ENCODE assay signal across 8 cellular contexts in the genomic region with DNA sequence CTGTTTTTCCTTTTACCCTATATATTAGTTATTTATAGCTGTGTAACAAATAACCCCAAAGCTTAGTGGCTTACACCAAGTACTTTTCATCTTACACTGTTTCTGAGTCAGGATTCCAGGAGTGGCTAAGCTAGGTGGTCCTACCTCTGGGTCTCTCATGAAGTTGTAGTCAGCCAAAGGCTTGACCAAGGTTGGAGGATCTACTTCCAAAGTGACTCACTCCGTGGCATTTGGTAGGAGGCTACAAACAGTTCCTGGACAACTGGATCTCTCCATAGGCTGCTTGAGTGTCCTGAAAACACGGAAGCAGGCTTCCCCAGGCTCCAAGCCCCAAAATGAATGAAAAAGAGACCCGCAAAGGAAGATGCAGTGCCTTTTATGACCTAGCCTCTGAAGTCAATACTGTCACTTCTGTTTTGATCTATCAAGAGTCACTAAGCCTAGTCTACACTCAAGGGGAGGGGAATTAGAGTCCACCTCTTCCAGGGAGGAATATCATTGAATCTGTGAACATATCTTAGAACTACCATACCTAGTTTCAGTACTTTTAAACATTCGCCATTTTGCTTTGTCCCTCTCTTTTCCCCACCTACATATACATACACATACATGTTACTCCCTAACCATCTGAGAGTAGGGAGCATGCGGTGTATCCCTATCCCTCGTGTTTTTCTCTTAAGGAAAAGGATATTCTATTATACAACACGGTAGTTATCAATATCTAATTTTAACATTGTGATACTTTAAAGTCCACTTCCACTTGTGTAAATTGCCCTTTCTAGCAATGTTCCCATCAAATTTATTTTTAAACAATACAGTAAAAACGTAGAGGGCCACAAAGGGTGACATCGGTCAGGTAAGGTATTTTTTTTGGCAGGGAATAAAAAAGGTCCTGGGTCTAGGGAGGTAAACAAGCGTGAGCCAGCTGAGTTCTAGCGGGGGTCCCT.
DNase-seq lines count a peak whose midpoint lies in the region; ATAC-seq and TF ChIP-seq lines count a peak whose summit lies in the region.

No MANE protein-coding gene starts in this region.

- H3K9ac ChIP-seq in HUES64 (ENCODE audit: low read depth, low read length): peak overlapping the region; percentile 97
- peak overlapping the region; percentile 81 for H3K9ac ChIP-seq in trophoblast cell (ENCODE audit: low read length)

- ATAC-seq in foreskin keratinocyte: peak; percentile 16

- no peak overlapping the region for H4K8ac ChIP-seq in trophoblast cell (ENCODE audit: low read depth, low read length)

- no peak overlapping the region for H3K18ac ChIP-seq in trophoblast cell (ENCODE audit: low read length)

- H2AFZ ChIP-seq in trophoblast cell (ENCODE audit: insufficient read depth, low read length, poor library complexity): no peak overlapping the region

- H2AK5ac ChIP-seq in trophoblast cell (ENCODE audit: low read length): no peak overlapping the region

- H3K4me3 ChIP-seq in HUES64 (ENCODE audit: low read length) (peak overlapping the region; percentile 99), WERI-Rb-1 (ENCODE audit: low read depth, low read length) (peak overlapping the region; percentile 93), trophoblast cell (ENCODE audit: low read depth, low read length) (peak overlapping the region; percentile 89)

- WGBS in HUES64: 30% methylated on average over 9 of the region's 11 CpGs
- no CpG with 5 or more reads among the region's 11 CpGs for WGBS in trophoblast cell (ENCODE audit: extremely low coverage, insufficient coverage, insufficient read length)

- TF ChIP-seq CTCF in WERI-Rb-1 (IDR thresholded peaks at IDR 0.05; ENCODE audit: low read depth, low read length): no peak
- no peak for TF ChIP-seq CTCF in foreskin keratinocyte (conservative IDR thresholded peaks at IDR 0.05)

- H3K27me3 ChIP-seq in HUES64 (ENCODE audit: insufficient read depth, low read length): no peaks in the 10 kb centered on the region
- no peaks in the 10 kb centered on the region for H3K27me3 ChIP-seq in WERI-Rb-1 (ENCODE audit: insufficient read depth, low read depth, severe bottlenecking)
- H3K27me3 ChIP-seq in foreskin keratinocyte: no peaks in the 10 kb centered on the region
- H3K27me3 ChIP-seq in trophoblast cell (ENCODE audit: insufficient read depth, low read length): no peaks in the 10 kb centered on the region

- H3K9me3 ChIP-seq in HUES64 (ENCODE audit: insufficient read depth, low read depth, low read length) (no peaks in the 10 kb centered on the region), WERI-Rb-1 (ENCODE audit: severe bottlenecking) (no peaks in the 10 kb centered on the region), trophoblast cell (ENCODE audit: insufficient read depth, low read depth, low read length) (no peaks in the 10 kb centered on the region)

- no peak overlapping the region for H3K23ac ChIP-seq in trophoblast cell (ENCODE audit: low read length)

- peak overlapping the region; percentile 53 for H2BK120ac ChIP-seq in trophoblast cell (ENCODE audit: insufficient read depth, low read length, poor library complexity)

- H3K27ac ChIP-seq in HUES64 (ENCODE audit: low read depth, low read length) (peak overlapping the region; percentile 93), WERI-Rb-1 (peak overlapping the region; percentile 89), foreskin keratinocyte (peak overlapping the region; percentile 97), trophoblast cell (ENCODE audit: low read depth, low read length) (peak overlapping the region; percentile 84)

- H3K4ac ChIP-seq in trophoblast cell (ENCODE audit: low read depth, low read length): peak overlapping the region; percentile 47

- peak overlapping the region; percentile 2 for H4K12ac ChIP-seq in trophoblast cell (ENCODE audit: low read depth, low read length)

- peak overlapping the region; percentile 10 for H4K91ac ChIP-seq in trophoblast cell (ENCODE audit: low read depth, low read length)

- peak overlapping the region; percentile 71 for H2BK5ac ChIP-seq in trophoblast cell (ENCODE audit: low read depth, low read length, poor library complexity)

- H3K79me2 ChIP-seq in trophoblast cell (ENCODE audit: control insufficient read depth, insufficient read depth, low read length, poor library complexity): peaks cover 17% of the 10 kb centered on the region

- H3K4me1 ChIP-seq in HUES64 (ENCODE audit: insufficient read depth, low read length) (peaks cover 3% of the 10 kb centered on the region; the same call in 1 of the 2 replicates), foreskin keratinocyte (peaks cover 12% of the 10 kb centered on the region), trophoblast cell (ENCODE audit: control insufficient read depth in 1 of 2, insufficient read depth in 2 of 2, low read length in 2 of 2) (peaks cover 0 to 2% of the 10 kb centered on the region in 2 experiments)

- H3K4me2 ChIP-seq in trophoblast cell (ENCODE audit: low read length): peak overlapping the region; percentile 70

- H3K36me3 ChIP-seq in HUES64 (ENCODE audit: insufficient read depth, low read length): no peaks in the 10 kb centered on the region
- no peaks in the 10 kb centered on the region; the same call in 1 of the 2 replicates for H3K36me3 ChIP-seq in WERI-Rb-1
- H3K36me3 ChIP-seq in trophoblast cell (ENCODE audit: control insufficient read depth in 1 of 2, insufficient read depth in 2 of 2, low read length in 2 of 2): no peaks in the 10 kb centered on the region

- no peak overlapping the region for H2BK12ac ChIP-seq in trophoblast cell (ENCODE audit: low read length)

- peak overlapping the region; percentile 36 for H3K14ac ChIP-seq in trophoblast cell (ENCODE audit: low read length)

- peak; percentile 11 for DNase-seq in NCI-H345 (lab: John Stamatoyannopoulos, UW)
- DNase-seq in NCI-H345 treated with DMSO at 0.1 percent for 48 hours (lab: John Stamatoyannopoulos, UW; ENCODE audit: unreplicated experiment): no peak
- DNase-seq in WERI-Rb-1: no peak
- DNase-seq in foreskin keratinocyte: peak; percentile 34 to 70
- DNase-seq in trophoblast cell: peak; percentile 63 to 84
- no peak for DNase-seq in HuH-7 (ENCODE audit: low spot score)
- no peak for DNase-seq in NCI-H2196 treated with DMSO at 0.1 percent for 48 hours (lab: John Stamatoyannopoulos, UW; ENCODE audit: unreplicated experiment)

- H3K79me1 ChIP-seq in trophoblast cell (ENCODE audit: low read length): peaks cover 11% of the 10 kb centered on the region

Comparison
In these comparisons a context has a peak if more than half of its experiments do, and no peak if none do; other contexts are left out.
1. DNase-seq: peak in NCI-H345 (single experiment), foreskin keratinocyte (2 of 2) and trophoblast cell (2 of 2); none in NCI-H345 treated with DMSO at 0.1 percent for 48 hours (single experiment), WERI-Rb-1 (single experiment), HuH-7 (single experiment) and NCI-H2196 treated with DMSO at 0.1 percent for 48 hours (single experiment).
2. Peak in every context shown above with its lines, with median percentiles within 50 percentile points of each other: H3K27ac ChIP-seq and H3K4me3 ChIP-seq.